Comparison of ENCODE assay signal across 9 cellular contexts in genomic region chr12:24560867-24561266, GRCh38.
A peak's percentile ranks its signal among the peaks of the same experiment; 100 is the strongest.
DNase-seq lines count a peak whose midpoint lies in the region; ATAC-seq and TF ChIP-seq lines count a peak whose summit lies in the region.
"Had no signal": no experiment of that assay in that cellular context is flagged by ENCODE, and none has a peak within 500 bp of the region (broad histone marks: within the 10 kb centered on the region; RNA-seq: fewer than 3 reads in every experiment).

No MANE protein-coding gene starts in this region.

- POLR2A ChIA-PET in T-cell (lab: Charles Lee): no interaction called here

- TF ChIP-seq EP300 in sigmoid colon (IDR thresholded peaks at IDR 0.05): no peak

- H3K4me3 Mint-ChIP-seq in T-cell: peak overlapping the region; percentile 64 to 81 (median 77)
- H3K4me3 Mint-ChIP-seq in glutamatergic neuron (ENCODE audit: unreplicated experiment): peak overlapping the region; percentile 93

- H3K4me1 Mint-ChIP-seq in T-cell: peaks cover 16 to 25% (median 22%) of the 10 kb centered on the region in 3 donors
- peaks cover 15% of the 10 kb centered on the region for H3K4me1 Mint-ChIP-seq in glutamatergic neuron (ENCODE audit: low read depth, unreplicated experiment)

- H3K9me3 ChIP-seq in ES-I3 (ENCODE audit: control insufficient read depth, insufficient read depth, low read length): no peaks in the 10 kb centered on the region
- H3K9me3 ChIP-seq in sigmoid colon: no peaks in the 10 kb centered on the region

- peak overlapping the region; percentile 52 to 82 (median 78) for H3K4me3 ChIP-seq in sigmoid colon
- H3K4me3 ChIP-seq: PC-9 had no signal

- ATAC-seq in T-cell (replicated peaks in 1 of 4): no peak

- TF ChIP-seq CTCF in glutamatergic neuron (IDR thresholded peaks at IDR 0.05; ENCODE audit: partially characterized antibody, unreplicated experiment) (no peak), sigmoid colon (IDR thresholded peaks at IDR 0.05) (no peak), GM13976 (IDR thresholded peaks at IDR 0.05; ENCODE audit: borderline replicate concordance, control extremely low read depth, extremely low read depth, insufficient read depth, missing control alignments) (no peak)

- DNase-seq in T-cell: no peak
- DNase-seq in glutamatergic neuron: peak; percentile 32
- DNase-seq in sigmoid colon: no peak
- no peak for DNase-seq in GM19238 (ENCODE audit: insufficient read length, low spot score)
- DNase-seq in GM13976 (ENCODE audit: low spot score): no peak
- DNase-seq in pons (ENCODE audit: low spot score): no peak
- no peak for DNase-seq in kidney glomerular epithelial cell (lab: John Stamatoyannopoulos, UW)
- DNase-seq: PC-9 had no signal

- H3K4me1 ChIP-seq in ES-I3 (ENCODE audit: insufficient read depth, low read length) (peaks cover 26% of the 10 kb centered on the region), sigmoid colon (peaks cover 0 to 30% (median 21%) of the 10 kb centered on the region in 4 donors)

- H3K27me3 ChIP-seq in sigmoid colon: no peaks in the 10 kb centered on the region

- H3K27ac Mint-ChIP-seq in T-cell: no peak overlapping the region
- peak overlapping the region; percentile 82 for H3K27ac Mint-ChIP-seq in glutamatergic neuron (ENCODE audit: unreplicated experiment)

- no peaks in the 10 kb centered on the region for H3K36me3 ChIP-seq in ES-I3 (ENCODE audit: insufficient read depth, low read length)
- no peaks in the 10 kb centered on the region for H3K36me3 ChIP-seq in sigmoid colon

- TF ChIP-seq POLR2A in sigmoid colon (IDR thresholded peaks at IDR 0.05): no peak

- peaks cover 57 to 70% of the 10 kb centered on the region in 2 donors for H3K27me3 Mint-ChIP-seq in T-cell
- H3K27me3 Mint-ChIP-seq in glutamatergic neuron (ENCODE audit: unreplicated experiment): peaks cover 18% of the 10 kb centered on the region

- CTCF ChIA-PET in T-cell (lab: Charles Lee): no interaction called here

- 10 to 42% methylated on average over 2 of the region's 2 CpGs for WGBS in sigmoid colon, 2 donors

- H3K9ac ChIP-seq in ES-I3 (ENCODE audit: low read depth, low read length): peak overlapping the region; percentile 53

- H3K27ac ChIP-seq in sigmoid colon: peak overlapping the region; percentile 79 to 85 (median 82)
- H3K27ac ChIP-seq: PC-9 had no signal

- intact Hi-C loops in sigmoid colon (cut with DNase I): loop anchor here (5.0 kb wide), 1 partner anchor 59 kb away; no protein-coding TSS in a partner anchor

- H3K9me3 Mint-ChIP-seq in T-cell (no peaks in the 10 kb centered on the region), glutamatergic neuron (ENCODE audit: unreplicated experiment) (peaks cover 17% of the 10 kb centered on the region)

- H3K36me3 Mint-ChIP-seq in T-cell (no peaks in the 10 kb centered on the region), glutamatergic neuron (ENCODE audit: unreplicated experiment) (no peaks in the 10 kb centered on the region)

- in situ Hi-C loops in GM13976 (cut with MboI; ENCODE audit: low sequenced_read_pairs, unreplicated experiment): no loop called here
